ENCODE assay signal across 10 cellular contexts in the genomic region with DNA sequence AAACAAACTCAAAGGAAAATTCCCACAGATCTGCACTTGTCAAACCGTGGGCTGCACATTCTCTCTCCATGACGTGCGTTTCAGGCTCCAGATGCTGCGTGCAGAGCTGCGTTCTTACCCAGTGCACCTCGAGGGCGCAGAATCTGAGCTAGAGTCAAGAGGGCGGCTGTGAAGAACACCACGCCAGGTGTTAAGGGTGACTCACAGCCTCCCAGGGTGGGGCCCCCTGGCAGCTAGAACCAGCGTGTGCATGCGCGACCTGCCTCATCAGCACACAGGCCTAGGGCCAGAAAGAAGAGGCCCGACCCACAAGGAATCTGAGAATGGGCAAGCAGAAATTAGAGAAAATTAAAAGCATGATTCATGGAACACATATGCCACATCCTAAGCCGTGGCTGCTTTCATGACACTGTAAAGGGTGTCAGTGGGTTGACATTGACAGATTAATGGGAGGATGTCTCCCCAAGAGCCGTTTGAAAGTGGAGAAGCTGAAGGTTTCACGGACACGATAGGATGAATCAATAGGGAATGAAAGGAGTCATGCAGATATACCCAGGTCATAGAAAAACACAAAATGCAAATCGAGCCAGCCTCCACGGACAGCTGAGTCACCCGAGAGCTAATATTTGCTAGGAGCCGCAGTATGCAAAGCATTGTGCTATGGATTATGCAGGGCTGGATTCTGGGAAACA. TPM values are rescaled to one million over a fixed set of nuclear protein-coding genes. Genes with fewer than 3 reads are reported as not detected.
DNase-seq lines count a peak whose midpoint lies in the region; ATAC-seq and TF ChIP-seq lines count a peak whose summit lies in the region.
"Had no signal": no experiment of that assay in that cellular context is flagged by ENCODE, and none has a peak within 500 bp of the region (broad histone marks: within the 10 kb centered on the region; RNA-seq: fewer than 3 reads in every experiment).

No MANE protein-coding gene starts in this region.

- no peaks in the 10 kb centered on the region for H3K36me3 ChIP-seq in Panc1 (ENCODE audit: control insufficient read depth, insufficient read depth, low read length)
- no peaks in the 10 kb centered on the region for H3K36me3 ChIP-seq in gastroesophageal sphincter
- no peaks in the 10 kb centered on the region for H3K36me3 ChIP-seq in transverse colon
- no peaks in the 10 kb centered on the region for H3K36me3 ChIP-seq in naive thymus-derived CD4-positive, alpha-beta T cell (ENCODE audit: control insufficient read depth in 2 of 3, insufficient read depth in 3 of 3, low read length in 3 of 3)

- in situ Hi-C loops in Panc1 (cut with HindIII; ENCODE audit: low pct_unique_long_range_greater_than_20kb, low sequenced_read_pairs): no loop called here
- in situ Hi-C loops in transverse colon (cut with MboI; ENCODE audit: low pct_ligation_motif_present in 1 of 4, low pct_unique_long_range_greater_than_20kb in 1 of 4, low sequenced_read_pairs in 3 of 4): no loop called here

- H3K36me3 Mint-ChIP-seq in naive thymus-derived CD4-positive, alpha-beta T cell: peaks cover 0 to 4% (median 3%) of the 10 kb centered on the region in 5 donors

- H3K4me1 ChIP-seq in Panc1 (ENCODE audit: control insufficient read depth, insufficient read depth, low read length) (peaks cover 16% of the 10 kb centered on the region), gastroesophageal sphincter (no peaks in the 10 kb centered on the region), transverse colon (no peaks in the 10 kb centered on the region)
- H3K4me1 ChIP-seq in naive thymus-derived CD4-positive, alpha-beta T cell (ENCODE audit: control insufficient read depth in 2 of 2, insufficient read depth in 2 of 2, low read length in 2 of 2): no peaks in the 10 kb centered on the region
- H3K4me1 ChIP-seq: parathyroid adenoma had no signal

- peak; percentile 29 to 64 for DNase-seq in NCI-H2081 (lab: John Stamatoyannopoulos, UW)
- no peak for DNase-seq in NCI-H2081 treated with DMSO at 0.1 percent for 48 hours (lab: John Stamatoyannopoulos, UW)
- peak; percentile 54 for DNase-seq in Panc1 (ENCODE audit: low read depth, low spot score)
- DNase-seq in transverse colon: peak; percentile 25
- DNase-seq in cerebellar nuclear complex (lab: John Stamatoyannopoulos, UW): no peak
- DNase-seq in naive thymus-derived CD4-positive, alpha-beta T cell: no peak
- DNase-seq: activated effector memory CD4-positive, alpha-beta T cell treated with anti-CD3 and anti-CD28 coated beads, Interleukin-2, amount 50 U/mL, for 16 hours had no signal

- peaks cover 2 to 13% (median 6%) of the 10 kb centered on the region in 5 donors for H3K27me3 Mint-ChIP-seq in naive thymus-derived CD4-positive, alpha-beta T cell

- TF ChIP-seq POLR2A in gastroesophageal sphincter (IDR thresholded peaks at IDR 0.05) (no peak), transverse colon (IDR thresholded peaks at IDR 0.05) (no peak)

- TF ChIP-seq CTCF in Panc1 (IDR thresholded peaks at IDR 0.05) (no peak), gastroesophageal sphincter (IDR thresholded peaks at IDR 0.05) (no peak), transverse colon (IDR thresholded peaks at IDR 0.05) (no peak)

- H3K9me3 ChIP-seq in Panc1 (ENCODE audit: control insufficient read depth, insufficient read depth, low read depth, low read length) (peaks cover 5% of the 10 kb centered on the region; the same call in 1 of the 2 replicates), gastroesophageal sphincter (no peaks in the 10 kb centered on the region), transverse colon (no peaks in the 10 kb centered on the region)
- no peaks in the 10 kb centered on the region for H3K9me3 ChIP-seq in naive thymus-derived CD4-positive, alpha-beta T cell (ENCODE audit: control insufficient read depth in 2 of 3, low read length in 3 of 3)

- H3K27ac ChIP-seq in Panc1 (ENCODE audit: low read length) (peak overlapping the region; percentile 78), gastroesophageal sphincter (no peak overlapping the region), transverse colon (no peak overlapping the region)
- H3K27ac ChIP-seq in naive thymus-derived CD4-positive, alpha-beta T cell (ENCODE audit: low read depth, low read length): no peak overlapping the region

- intact Hi-C loops in Panc1 (cut with micrococcal nuclease; ENCODE audit: unreplicated experiment): no loop called here
- intact Hi-C loops in transverse colon (cut with DNase I; ENCODE audit: low total_unique reads): no loop called here
- intact Hi-C loops in naive thymus-derived CD4-positive, alpha-beta T cell (cut with micrococcal nuclease): no loop called here

- no TSS peak for BruUV-seq in Panc1 (replicated peaks; lab: Mats Ljungman, UMichigan)

- H3K9me3 Mint-ChIP-seq in naive thymus-derived CD4-positive, alpha-beta T cell: peaks cover 0 to 9% (median 5%) of the 10 kb centered on the region in 11 donors

- no peak for TF ChIP-seq EP300 in gastroesophageal sphincter (IDR thresholded peaks at IDR 0.05)
- TF ChIP-seq EP300 in transverse colon (IDR thresholded peaks at IDR 0.05; ENCODE audit: low read depth): no peak

- ATAC-seq in Panc1: peak; percentile 93
- ATAC-seq in gastroesophageal sphincter: peak; percentile 41
- ATAC-seq in naive thymus-derived CD4-positive, alpha-beta T cell: no peak
- no peak for ATAC-seq in GM19455 (IDR thresholded peaks at IDR 0.05; ENCODE audit: unreplicated experiment)

- H3K4me3 ChIP-seq in Panc1 (ENCODE audit: low read depth in 2 of 2, low read length in 2 of 2) (peak overlapping the region in 1 of 2 experiments; percentile 28; a peak in 3 of 4 replicates), gastroesophageal sphincter (no peak overlapping the region), transverse colon (no peak overlapping the region)
- H3K4me3 ChIP-seq in naive thymus-derived CD4-positive, alpha-beta T cell (ENCODE audit: low read length): no peak overlapping the region

- 7 to 46% methylated on average over 3 to 16 of the region's 21 CpGs for WGBS in gastroesophageal sphincter (ENCODE audit: low coverage in 1 of 2), 2 donors
- WGBS in transverse colon (ENCODE audit: low coverage in 1 of 2), 2 donors: 10 to 54% methylated on average over 4 to 21 of the region's 21 CpGs

- H3K27ac Mint-ChIP-seq in naive thymus-derived CD4-positive, alpha-beta T cell: no peak overlapping the region

- H3K27me3 ChIP-seq in Panc1 (ENCODE audit: control insufficient read depth, insufficient read depth, low read length): no peaks in the 10 kb centered on the region
- H3K27me3 ChIP-seq in gastroesophageal sphincter: peaks cover 6% of the 10 kb centered on the region
- no peaks in the 10 kb centered on the region for H3K27me3 ChIP-seq in transverse colon
- H3K27me3 ChIP-seq in naive thymus-derived CD4-positive, alpha-beta T cell (ENCODE audit: control insufficient read depth in 2 of 2, insufficient read depth in 2 of 2, low read length in 2 of 2): no peaks in the 10 kb centered on the region

- no peak overlapping the region for H3K4me3 Mint-ChIP-seq in naive thymus-derived CD4-positive, alpha-beta T cell

- POLR2A ChIA-PET in Panc1 (lab: Charles Lee): no interaction called here
- POLR2A ChIA-PET in naive thymus-derived CD4-positive, alpha-beta T cell (lab: Charles Lee): no interaction called here

- H3K4me1 Mint-ChIP-seq in naive thymus-derived CD4-positive, alpha-beta T cell: no peaks in the 10 kb centered on the region

- CTCF ChIA-PET in Panc1 (lab: Charles Lee): no interaction called here
- CTCF ChIA-PET in naive thymus-derived CD4-positive, alpha-beta T cell (lab: Charles Lee): no interaction called here

RNA-seq across cellular contexts. Expression of gene MARCHF10, which starts 29.0 kb away (rescaled TPM):
- total RNA-seq in Panc1 (2021; ENCODE audit: unreplicated experiment): 0.39 TPM
- polyA plus RNA-seq in Panc1 (2012; ENCODE audit: insufficient read length): 0.91 TPM
- total RNA-seq in gastroesophageal sphincter: under 1 TPM in 1 of 4 donors, not detected in 3; 0.19 TPM
- total RNA-seq in transverse colon: 1 to 10 TPM in 1 of 4 donors, not detected in 3; 2.1 TPM
- under 1 TPM in 1 of 5 experiments, not detected in 4; 0.29 TPM for total RNA-seq in naive thymus-derived CD4-positive, alpha-beta T cell
- polyA plus RNA-seq in naive thymus-derived CD4-positive, alpha-beta T cell: under 1 TPM; 0.13 to 0.43 TPM

Comparison
In these comparisons a context has a peak if more than half of its experiments do, and no peak if none do; other contexts are left out.
1. DNase-seq: peak in NCI-H2081 (2 of 2), Panc1 (single experiment) and transverse colon (single experiment); none in NCI-H2081 treated with DMSO at 0.1 percent for 48 hours (single experiment), cerebellar nuclear complex (0 of 2) and naive thymus-derived CD4-positive, alpha-beta T cell (0 of 9).
2. ATAC-seq: peak in Panc1 (single experiment) and gastroesophageal sphincter (single experiment); none in naive thymus-derived CD4-positive, alpha-beta T cell (single experiment) and GM19455 (single experiment).